ENCODE assay signal across 13 cellular contexts in the genomic region with DNA sequence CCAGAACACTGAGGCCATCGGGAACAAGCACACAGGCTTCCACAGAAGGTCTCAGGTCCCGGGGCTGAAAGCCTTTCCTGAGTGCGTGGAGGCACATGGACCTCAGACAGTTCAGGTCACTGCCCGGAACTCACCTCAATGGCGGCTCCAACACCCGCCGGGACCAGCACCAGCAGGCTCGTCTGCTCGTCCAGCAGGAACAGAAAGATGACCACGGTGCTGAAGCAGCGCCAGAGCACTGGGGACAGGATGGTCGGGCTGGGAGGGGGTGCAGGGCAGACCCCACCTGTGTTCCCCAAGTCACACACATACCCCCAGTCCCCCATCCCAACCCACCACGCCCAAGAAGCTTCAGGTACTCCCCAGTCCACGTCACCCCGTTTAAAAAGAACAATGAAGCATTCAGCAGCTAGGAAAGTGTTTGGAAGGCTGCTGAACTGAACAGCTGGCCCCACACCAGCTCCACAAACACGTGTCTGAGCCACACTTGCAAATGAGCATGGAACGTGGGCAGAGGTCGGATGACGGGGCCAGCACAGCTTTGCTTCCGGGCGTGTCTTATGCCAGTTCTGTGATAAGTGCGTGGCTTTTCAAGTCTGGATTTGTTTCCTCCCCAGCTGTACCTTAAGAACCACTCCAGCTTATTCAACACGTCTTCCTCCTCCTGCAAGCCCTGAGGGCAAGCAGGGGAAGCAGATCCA. TPM values are rescaled to one million over a fixed set of nuclear protein-coding genes. Genes with fewer than 3 reads are reported as not detected.
DNase-seq lines count a peak whose midpoint lies in the region; ATAC-seq and TF ChIP-seq lines count a peak whose summit lies in the region.
"Had no signal": no experiment of that assay in that cellular context is flagged by ENCODE, and none has a peak within 500 bp of the region (broad histone marks: within the 10 kb centered on the region; RNA-seq: fewer than 3 reads in every experiment).

No MANE protein-coding gene starts in this region.

- H3K9me2 ChIP-seq in OCI-LY7 (ENCODE audit: insufficient read depth, low read length) = no peaks in the 10 kb centered on the region

- TF ChIP-seq CTCF in HEK293 (tag by site-specific recombination; IDR thresholded peaks at IDR 0.05) (no peak), right atrium auricular region (IDR thresholded peaks at IDR 0.05) (no peak), GM10248 (IDR thresholded peaks at IDR 0.05; ENCODE audit: control extremely low read depth, extremely low read depth, low read depth, missing control alignments) (no peak), OCI-LY7 (conservative IDR thresholded peaks at IDR 0.05; ENCODE audit: low read length) (no peak)

- peak; percentile 71 for ATAC-seq in sciatic nerve
- ATAC-seq: activated CD4-positive, CD25-positive, alpha-beta regulatory T cell treated with anti-CD3 and anti-CD28 coated beads, Interleukin-2, amount 50 U/mL, for 24 hours had no signal

- H2BK120ac ChIP-seq in mesenchymal stem cell (ENCODE audit: low read depth, low read length) = no peak overlapping the region

- H3K4me3 ChIP-seq in HEK293 (ENCODE audit: low read depth, low read length) (no peak overlapping the region), right atrium auricular region (no peak overlapping the region), mesenchymal stem cell (ENCODE audit: insufficient read depth in 1 of 2, low read depth in 1 of 2, low read length in 2 of 2) (no peak overlapping the region), OCI-LY7 (ENCODE audit: low read depth, low read length, poor library complexity, severe bottlenecking) (no peak overlapping the region)
- H3K4me3 ChIP-seq: BLaER1 treated with 17β-estradiol and CSF1 and Interleukin-3, amounts not matched to agents 10 nM and 100 nM had no signal

- no peak overlapping the region for H3K18ac ChIP-seq in mesenchymal stem cell (ENCODE audit: low read depth in 1 of 2, low read length in 2 of 2)

- H3K9ac ChIP-seq in mesenchymal stem cell (ENCODE audit: low read length) = no peak overlapping the region
- H3K9ac ChIP-seq: BLaER1 treated with 17β-estradiol and CSF1 and Interleukin-3, amounts not matched to agents 10 nM and 100 nM had no signal

- BruUV-seq in OCI-LY7 (replicated peaks; lab: Mats Ljungman, UMichigan) = no TSS peak

- H3K4ac ChIP-seq in mesenchymal stem cell (ENCODE audit: low read depth in 1 of 2, low read length in 2 of 2) = no peak overlapping the region

- peaks cover 9% of the 10 kb centered on the region; the same call in 1 of the 2 replicates for H3K79me2 ChIP-seq in OCI-LY7 (ENCODE audit: insufficient read depth, low read depth, low read length)

- no peak overlapping the region for H2BK12ac ChIP-seq in mesenchymal stem cell (ENCODE audit: low read length in 2 of 2)

- no peak overlapping the region for H3K23ac ChIP-seq in mesenchymal stem cell (ENCODE audit: low read length in 2 of 2)

- no peak overlapping the region for H4K91ac ChIP-seq in mesenchymal stem cell (ENCODE audit: low read length)

- no peak overlapping the region for H3K14ac ChIP-seq in mesenchymal stem cell (ENCODE audit: low read length in 2 of 2)

- H4K20me1 ChIP-seq in OCI-LY7 (ENCODE audit: insufficient read depth, low read length) = no peaks in the 10 kb centered on the region; the same call in 1 of the 2 replicates

- H4K8ac ChIP-seq in mesenchymal stem cell (ENCODE audit: low read length) = no peak overlapping the region

- H3K4me2 ChIP-seq in mesenchymal stem cell (ENCODE audit: low read length, poor library complexity, severe bottlenecking) (no peak overlapping the region), OCI-LY7 (ENCODE audit: low read length) (no peak overlapping the region)

- intact Hi-C loops in sciatic nerve (cut with DNase I) (no loop called here), OCI-LY7 (cut with micrococcal nuclease; ENCODE audit: unreplicated experiment) (no loop called here)

- H3K36me3 ChIP-seq in HEK293 (ENCODE audit: control insufficient read depth in 2 of 2, insufficient read depth in 1 of 2, low read length in 2 of 2) = peaks cover 8 to 76% of the 10 kb centered on the region in 2 experiments
- H3K36me3 ChIP-seq in right atrium auricular region = peaks cover 55% of the 10 kb centered on the region
- peaks cover 56 to 64% of the 10 kb centered on the region in 2 experiments for H3K36me3 ChIP-seq in mesenchymal stem cell (ENCODE audit: control insufficient read depth in 1 of 2, insufficient read depth in 2 of 2, low read depth in 1 of 2, low read length in 2 of 2)
- peaks cover 84% of the 10 kb centered on the region for H3K36me3 ChIP-seq in OCI-LY7 (ENCODE audit: insufficient read depth, low read length)

- peak; percentile 67 for DNase-seq in right atrium auricular region (ENCODE audit: low spot score)
- no peak for DNase-seq in sciatic nerve (ENCODE audit: low spot score)
- no peak for DNase-seq in mesenchymal stem cell
- no peak for DNase-seq in GM10248 (ENCODE audit: extremely low spot score)
- no peak for DNase-seq in SHP77 treated with DMSO at 0.1 percent for 48 hours (lab: John Stamatoyannopoulos, UW)
- no peak for DNase-seq in OCI-LY7 (ENCODE audit: low spot score)
- DNase-seq: NCI-H69; stimulated activated CD4-positive, alpha-beta T cell treated with anti-CD3 and anti-CD28 coated beads, Interleukin-4, amount 100 ng/mL, for 1 hour had no signal

- no peaks in the 10 kb centered on the region for H3K9me3 ChIP-seq in HEK293 (ENCODE audit: control insufficient read depth, insufficient read depth, low read depth, low read length)
- H3K9me3 ChIP-seq in right atrium auricular region = no peaks in the 10 kb centered on the region
- H3K9me3 ChIP-seq in mesenchymal stem cell (ENCODE audit: control insufficient read depth, low read length) = no peaks in the 10 kb centered on the region
- no peaks in the 10 kb centered on the region for H3K9me3 ChIP-seq in OCI-LY7 (ENCODE audit: low read length)
- H3K9me3 ChIP-seq: BLaER1 treated with 17β-estradiol and CSF1 and Interleukin-3, amounts not matched to agents 10 nM and 100 nM had no signal

- CTCF ChIA-PET in HEK293 (lab: Yijun Ruan, JAX) (interaction anchor here (0.9 kb wide), 1 partner anchor 162 kb away, joined by 4 read pairs; no protein-coding TSS in a partner anchor), GM10248 (lab: Yijun Ruan, JAX) (interaction anchor here (1.3 kb wide), 1 partner anchor 15 kb away, joined by 5 read pairs; no protein-coding TSS in a partner anchor), OCI-LY7 (lab: Charles Lee; ENCODE audit: unreplicated experiment) (no interaction called here)

- H2AFZ ChIP-seq in mesenchymal stem cell (ENCODE audit: low read depth, low read length) = no peak overlapping the region
- H2AFZ ChIP-seq in OCI-LY7 (ENCODE audit: low read length) = no peak overlapping the region

- H3K27ac ChIP-seq in HEK293 (ENCODE audit: extremely low read depth, low read depth, low read length) (no peak overlapping the region), angular gyrus (ENCODE audit: low read depth, low read length) (peak overlapping the region; percentile 5), right atrium auricular region (peak overlapping the region; percentile 69 to 77), mesenchymal stem cell (ENCODE audit: low read length, poor library complexity, severe bottlenecking) (no peak overlapping the region), OCI-LY7 (ENCODE audit: low read depth, low read length, poor library complexity, severe bottlenecking) (no peak overlapping the region)
- H3K27ac ChIP-seq: BLaER1 treated with 17β-estradiol and CSF1 and Interleukin-3, amounts not matched to agents 10 nM and 100 nM had no signal

- no peak overlapping the region for H2BK5ac ChIP-seq in mesenchymal stem cell (ENCODE audit: low read depth, low read length, poor library complexity, severe bottlenecking)

- POLR2A ChIA-PET in HEK293 (lab: Yijun Ruan, JAX) (no interaction called here), GM10248 (lab: Yijun Ruan, JAX) (no interaction called here), OCI-LY7 (lab: Charles Lee) (interaction anchor here (0.7 kb wide), 1 partner anchor 12 kb away, joined by 3 read pairs; no protein-coding TSS in a partner anchor)

- no peak overlapping the region for H2AK5ac ChIP-seq in mesenchymal stem cell (ENCODE audit: low read length, severe bottlenecking)

- H3K27me3 ChIP-seq in right atrium auricular region (no peaks in the 10 kb centered on the region), mesenchymal stem cell (ENCODE audit: control insufficient read depth in 1 of 2, insufficient read depth in 1 of 2, low read length in 2 of 2) (no peaks in the 10 kb centered on the region)
- H3K27me3 ChIP-seq: BLaER1 treated with 17β-estradiol and CSF1 and Interleukin-3, amounts not matched to agents 10 nM and 100 nM had no signal

- H3K79me1 ChIP-seq in mesenchymal stem cell (replicated peaks; ENCODE audit: low read length, poor library complexity, severe bottlenecking) = peaks cover 23% of the 10 kb centered on the region

- WGBS in mesenchymal stem cell = 97% methylated on average over 23 of the region's 23 CpGs

- H3K4me1 ChIP-seq in HEK293 (ENCODE audit: control insufficient read depth, insufficient read depth, low read length) (no peaks in the 10 kb centered on the region), right atrium auricular region (peaks cover 0 to 15% of the 10 kb centered on the region in 2 donors), mesenchymal stem cell (ENCODE audit: control insufficient read depth, insufficient read depth, low read depth, low read length) (peaks cover 5% of the 10 kb centered on the region), OCI-LY7 (ENCODE audit: insufficient read depth, low read length, poor library complexity, severe bottlenecking) (no peaks in the 10 kb centered on the region)

- no peak overlapping the region for H2BK15ac ChIP-seq in mesenchymal stem cell (ENCODE audit: low read depth, poor library complexity, severe bottlenecking)

TF ChIP-seq in HEK293, 187 proteins besides CTCF, POLR2A, EP300 and RAD21:
- TF ChIP-seq ZNF112 (tag by site-specific recombination; IDR thresholded peaks at IDR 0.05) = no peak
- peak; percentile 54 for TF ChIP-seq FEZF1 (tag by site-specific recombination; IDR thresholded peaks at IDR 0.05)

RNA-seq across cellular contexts. Expression of a gene that starts 14.6 kb away (rescaled TPM):
- total RNA-seq in right atrium auricular region (10 to 100 TPM; 56.6 to 85.4 TPM), sciatic nerve (56.3 TPM), OCI-LY7 (2022) (395 and 396 TPM in 2 replicates)
- 63.5 TPM for polyA plus RNA-seq in mesenchymal stem cell (2013, experiment 1 of 2)
- polyA plus RNA-seq in mesenchymal stem cell (2013, experiment 2 of 2) = 62.4 TPM
- total RNA-seq in OCI-LY7 (2014; rRNA removed; shearing (Covaris generic)) = 356 and 395 TPM in 2 replicates

RNA-seq across cellular contexts. Expression of a gene that starts 35.4 kb away (rescaled TPM):
- not detected for total RNA-seq in right atrium auricular region
- 0.85 TPM for total RNA-seq in sciatic nerve
- not detected for polyA plus RNA-seq in mesenchymal stem cell (2013, experiment 1 of 2)
- polyA plus RNA-seq in mesenchymal stem cell (2013, experiment 2 of 2) = not detected
- 120 and 156 TPM in 2 replicates for total RNA-seq in OCI-LY7 (2014; rRNA removed; shearing (Covaris generic))
- 173 and 198 TPM in 2 replicates for total RNA-seq in OCI-LY7 (2022)
- total RNA-seq: omental fat pad had no signal

Comparison
In these comparisons a context has a peak if more than half of its experiments do, and no peak if none do; other contexts are left out.
1. H3K27ac ChIP-seq: peak in angular gyrus (single experiment) and right atrium auricular region (2 of 2); none in HEK293 (single experiment), mesenchymal stem cell (single experiment) and OCI-LY7 (single experiment).
2. RNA of a gene that starts 35.4 kb away (total RNA-seq): 120 to 198 TPM in OCI-LY7; 0.85 TPM in sciatic nerve (single experiment) and not detected in right atrium auricular region; every median in the first group is over 10 times any median in the second.